Comparison of ENCODE assay signal across 3 cellular contexts in genomic region chr13:48125794-48126228, GRCh38.
TF ChIP-seq lines count a peak whose summit lies in the region.

No MANE protein-coding gene starts in this region.

TF ChIP-seq in IMR-90, 13 proteins besides CTCF, POLR2A, EP300 and RAD21:
- TF ChIP-seq CEBPB (IDR thresholded peaks at IDR 0.05; ENCODE audit: low read depth, low read length) (no peak), ELK1 (IDR thresholded peaks at IDR 0.05; ENCODE audit: borderline replicate concordance, low read depth, low read length) (no peak), NFE2L2 (IDR thresholded peaks at IDR 0.05; ENCODE audit: low read depth, low read length) (no peak), USF2 (IDR thresholded peaks at IDR 0.05; ENCODE audit: low read depth, low read length) (no peak), BHLHE40 (IDR thresholded peaks at IDR 0.05; ENCODE audit: low read depth, low read length) (no peak)

TF ChIP-seq in endothelial cell of umbilical vein, 7 proteins besides CTCF, POLR2A, EP300 and RAD21:
- no peak for TF ChIP-seq EZH2 (IDR thresholded peaks at IDR 0.05; ENCODE audit: borderline replicate concordance, low read depth, low read length, severe bottlenecking)
TF ChIP-seq in endothelial cell of umbilical vein: peak in this region for 0.

TF ChIP-seq in liver, 16 proteins besides CTCF, POLR2A, EP300 and RAD21:
- TF ChIP-seq REST (IDR thresholded peaks at IDR 0.05): peak; percentile 77
- peak; percentile 82 for TF ChIP-seq SP1 (IDR thresholded peaks at IDR 0.05)
- peak; percentile 45 for TF ChIP-seq JUND (IDR thresholded peaks at IDR 0.05)
- no peak for TF ChIP-seq TAF1 (conservative IDR thresholded peaks at IDR 0.05)
- no peak for TF ChIP-seq ATF3 (IDR thresholded peaks at IDR 0.05)
- peak; percentile 36 to 46 for TF ChIP-seq HNF4A (conservative IDR thresholded peaks at IDR 0.05)
- no peak for TF ChIP-seq HNF4G (IDR thresholded peaks at IDR 0.05)
- peak; percentile 47 for TF ChIP-seq MAX (IDR thresholded peaks at IDR 0.05)
- no peak for TF ChIP-seq ZBTB33 (IDR thresholded peaks at IDR 0.05)
- peak in 1 of 2 donors; percentile 34 for TF ChIP-seq GABPA (IDR thresholded peaks at IDR 0.05 in 1 of 2, conservative IDR thresholded peaks at IDR 0.05 in 1 of 2)
- no peak for TF ChIP-seq FOXA1 (IDR thresholded peaks at IDR 0.05)
- no peak for TF ChIP-seq YY1 (IDR thresholded peaks at IDR 0.05)
- TF ChIP-seq NR2F2 (IDR thresholded peaks at IDR 0.05): peak; percentile 97
- no peak for TF ChIP-seq FOXA2 (IDR thresholded peaks at IDR 0.05)
- TF ChIP-seq EGR1 (IDR thresholded peaks at IDR 0.05; ENCODE audit: low read depth in 2 of 2): peak in 1 of 2 donors; percentile 42
- peak; percentile 72 to 78 for TF ChIP-seq RXRA (IDR thresholded peaks at IDR 0.05)
